Comparison of ENCODE assay signal across 18 cellular contexts in genomic region chr4:22187203-22187835, GRCh38.
"Had no signal": no experiment of that assay in that cellular context is flagged by ENCODE, and none has a peak within 500 bp of the region (broad histone marks: within the 10 kb centered on the region; RNA-seq: fewer than 3 reads in every experiment).

No MANE protein-coding gene starts in this region.

- H3K36me3 Mint-ChIP-seq: immature natural killer cell; natural killer cell treated with Interleukin-12 subunit alpha and Interleukin-12 subunit beta and Interleukin-15 and Interleukin-18, amount 100 ng/mL, for 72 hours; stimulated activated naive B cell treated with anti-CD40 and anti-IgM and Interleukin-4, amounts not matched to agents 10 μg/mL and 1 μg/mL and 100 μg/mL, for 72 hours had no signal

- H3K4me3 Mint-ChIP-seq: activated CD4-positive, alpha-beta T cell treated with anti-CD3 and anti-CD28 coated beads, Interleukin-2, amount 10 ng/mL, durations not matched to agents 7 days and 5 days; activated naive CD4-positive, alpha-beta T cell treated with anti-CD3 and anti-CD28 coated beads for 36 hours; activated naive CD8-positive, alpha-beta T cell treated with anti-CD3 and anti-CD28 coated beads, Interleukin-2, amount 50 U/mL, for 24 hours; activated T-cell treated with anti-CD3 and anti-CD28 coated beads, Interleukin-2, amount 50 U/mL, for 4 hours; immature natural killer cell; natural killer cell treated with Interleukin-12 subunit alpha and Interleukin-12 subunit beta and Interleukin-15 and Interleukin-18, amount 100 ng/mL, for 72 hours; stimulated activated naive B cell treated with anti-CD40 and anti-IgM and Interleukin-4, amounts not matched to agents 10 μg/mL and 1 μg/mL and 100 μg/mL, for 72 hours had no signal

- H3K27ac Mint-ChIP-seq: activated CD4-positive, alpha-beta T cell treated with anti-CD3 and anti-CD28 coated beads, Interleukin-2, amount 10 ng/mL, durations not matched to agents 7 days and 5 days; activated naive CD4-positive, alpha-beta T cell treated with anti-CD3 and anti-CD28 coated beads for 36 hours; activated naive CD8-positive, alpha-beta T cell treated with anti-CD3 and anti-CD28 coated beads, Interleukin-2, amount 50 U/mL, for 24 hours; immature natural killer cell; natural killer cell treated with Interleukin-12 subunit alpha and Interleukin-12 subunit beta and Interleukin-15 and Interleukin-18, amount 100 ng/mL, for 72 hours; stimulated activated naive B cell treated with anti-CD40 and anti-IgM and Interleukin-4, amounts not matched to agents 10 μg/mL and 1 μg/mL and 100 μg/mL, for 72 hours had no signal

- H3K4me3 ChIP-seq: coronary artery, esophagus muscularis mucosa, spleen, thoracic aorta, upper lobe of right lung had no signal

- H3K36me3 ChIP-seq: brain microvascular endothelial cell, esophagus muscularis mucosa, spleen, thoracic aorta, upper lobe of right lung had no signal

- H3K27ac ChIP-seq: brain microvascular endothelial cell, coronary artery, esophagus muscularis mucosa, spleen, thoracic aorta, upper lobe of right lung had no signal

- H3K9me3 Mint-ChIP-seq: activated naive CD4-positive, alpha-beta T cell treated with anti-CD3 and anti-CD28 coated beads for 36 hours; natural killer cell treated with Interleukin-12 subunit alpha and Interleukin-12 subunit beta and Interleukin-15 and Interleukin-18, amount 100 ng/mL, for 72 hours; stimulated activated naive B cell treated with anti-CD40 and anti-IgM and Interleukin-4, amounts not matched to agents 10 μg/mL and 1 μg/mL and 100 μg/mL, for 72 hours had no signal

- DNase-seq: activated CD4-positive, alpha-beta T cell treated with anti-CD3 and anti-CD28 coated beads, Interleukin-2, amount 10 ng/mL, durations not matched to agents 7 days and 5 days; activated CD8-positive, alpha-beta memory T cell treated with anti-CD3 and anti-CD28 coated beads, Interleukin-2, amount 50 U/mL, for 4 hours; activated naive CD4-positive, alpha-beta T cell treated with anti-CD3 and anti-CD28 coated beads for 36 hours; activated naive CD8-positive, alpha-beta T cell treated with anti-CD3 and anti-CD28 coated beads, Interleukin-2, amount 50 U/mL, for 24 hours; activated T-cell treated with anti-CD3 and anti-CD28 coated beads, Interleukin-2, amount 50 U/mL, for 4 hours; aorta; brain microvascular endothelial cell; effector CD4-positive, alpha-beta T cell; immature natural killer cell; spleen; stimulated activated naive B cell treated with anti-CD40 and anti-IgM and Interleukin-4, amounts not matched to agents 10 μg/mL and 1 μg/mL and 100 μg/mL, for 72 hours; T1000; upper lobe of right lung had no signal

- H3K27me3 ChIP-seq: brain microvascular endothelial cell, esophagus muscularis mucosa, spleen, upper lobe of right lung had no signal

- H3K4me1 ChIP-seq: esophagus muscularis mucosa, spleen, upper lobe of right lung had no signal

- H3K27me3 Mint-ChIP-seq: activated CD4-positive, alpha-beta T cell treated with anti-CD3 and anti-CD28 coated beads, Interleukin-2, amount 10 ng/mL, durations not matched to agents 7 days and 5 days; activated naive CD8-positive, alpha-beta T cell treated with anti-CD3 and anti-CD28 coated beads, Interleukin-2, amount 50 U/mL, for 24 hours; natural killer cell treated with Interleukin-12 subunit alpha and Interleukin-12 subunit beta and Interleukin-15 and Interleukin-18, amount 100 ng/mL, for 72 hours; stimulated activated naive B cell treated with anti-CD40 and anti-IgM and Interleukin-4, amounts not matched to agents 10 μg/mL and 1 μg/mL and 100 μg/mL, for 72 hours had no signal

- ATAC-seq: activated CD4-positive, CD25-positive, alpha-beta regulatory T cell treated with anti-CD3 and anti-CD28 coated beads, Interleukin-2, amount 50 U/mL, for 24 hours; activated naive CD8-positive, alpha-beta T cell treated with anti-CD3 and anti-CD28 coated beads, Interleukin-2, amount 50 U/mL, for 24 hours; activated T-cell treated with anti-CD3 and anti-CD28 coated beads, Interleukin-2, amount 50 U/mL, for 4 hours; natural killer cell treated with Interleukin-12 subunit alpha and Interleukin-12 subunit beta and Interleukin-15 and Interleukin-18, amount 100 ng/mL, for 72 hours; stimulated activated naive B cell treated with anti-CD40 and anti-IgM and Interleukin-4, amounts not matched to agents 10 μg/mL and 1 μg/mL and 100 μg/mL, for 72 hours; upper lobe of right lung had no signal

- H3K4me1 Mint-ChIP-seq: activated CD4-positive, alpha-beta T cell treated with anti-CD3 and anti-CD28 coated beads, Interleukin-2, amount 10 ng/mL, durations not matched to agents 7 days and 5 days; activated naive CD8-positive, alpha-beta T cell treated with anti-CD3 and anti-CD28 coated beads, Interleukin-2, amount 50 U/mL, for 24 hours; immature natural killer cell; stimulated activated naive B cell treated with anti-CD40 and anti-IgM and Interleukin-4, amounts not matched to agents 10 μg/mL and 1 μg/mL and 100 μg/mL, for 72 hours had no signal
